ENCODE assay signal across 10 cellular contexts in genomic region chr17:81373536-81374160, GRCh38.
"Had no signal": no experiment of that assay in that cellular context is flagged by ENCODE, and none has a peak within 500 bp of the region (broad histone marks: within the 10 kb centered on the region; RNA-seq: fewer than 3 reads in every experiment).

No MANE protein-coding gene starts in this region.

- H3K36me3 ChIP-seq: esophagus squamous epithelium had no signal

- H3K9me3 ChIP-seq: esophagus squamous epithelium had no signal

- DNase-seq: activated CD4-positive, alpha-beta T cell treated with anti-CD3 and anti-CD28 coated beads for 36 hours; activated CD4-positive, alpha-beta T cell treated with anti-CD3 and anti-CD28 coated beads, Interleukin-2, amount 50 U/mL, for 48 hours; activated gamma-delta T cell; effector memory CD4-positive, alpha-beta T cell; esophagus squamous epithelium; T-cell; trophoblast cell had no signal

- H3K4me3 ChIP-seq: esophagus squamous epithelium had no signal

- ATAC-seq: activated CD4-positive, alpha-beta T cell treated with anti-CD3 and anti-CD28 coated beads for 36 hours; natural killer cell treated with Interleukin-12 subunit alpha and Interleukin-12 subunit beta and Interleukin-15 and Interleukin-18, amount 100 ng/mL, for 72 hours; SK-N-SH treated with all-trans-retinoic acid at 6 μM for 48 hours; T-cell; WTC11 had no signal

- H3K27ac ChIP-seq: esophagus squamous epithelium had no signal
